8 cellular contexts compared by ENCODE assay signal in genomic region chr10:131928248-131929095, GRCh38. TPM values are rescaled to one million over a fixed set of nuclear protein-coding genes. Genes with fewer than 3 reads are reported as not detected.
DNase-seq lines count a peak whose midpoint lies in the region; ATAC-seq and TF ChIP-seq lines count a peak whose summit lies in the region.

No MANE protein-coding gene starts in this region.

- peak overlapping the region; percentile 46 to 60 for H3K27ac ChIP-seq in right atrium auricular region
- no peak overlapping the region for H3K27ac ChIP-seq in coronary artery

- peak; percentile 88 for ATAC-seq in GM19023 (IDR thresholded peaks at IDR 0.05; ENCODE audit: unreplicated experiment)
- peak; percentile 91 for ATAC-seq in HG02885 (IDR thresholded peaks at IDR 0.05; ENCODE audit: poor library complexity, unreplicated experiment)
- ATAC-seq in activated B cell treated with CpG ODN at 0.5 μM for 24 hours (ENCODE audit: low read depth): peak; percentile 87

- no peaks in the 10 kb centered on the region for H3K27me3 Mint-ChIP-seq in activated B cell treated with CpG ODN at 0.5 μM for 24 hours
- no peaks in the 10 kb centered on the region for H3K27me3 Mint-ChIP-seq in type B pancreatic cell

- POLR2A ChIA-PET in activated B cell treated with CpG ODN at 0.5 μM for 24 hours (lab: Charles Lee): interaction anchor here (0.9 kb wide), 1 partner anchor 29 kb away, joined by 3 read pairs; no protein-coding TSS in a partner anchor

- peaks cover 58% of the 10 kb centered on the region for H3K4me1 Mint-ChIP-seq in activated B cell treated with CpG ODN at 0.5 μM for 24 hours
- peaks cover 32% of the 10 kb centered on the region for H3K4me1 Mint-ChIP-seq in type B pancreatic cell (ENCODE audit: unreplicated experiment)

- H3K9me3 Mint-ChIP-seq in activated B cell treated with CpG ODN at 0.5 μM for 24 hours: peaks cover 5% of the 10 kb centered on the region
- no peaks in the 10 kb centered on the region for H3K9me3 Mint-ChIP-seq in type B pancreatic cell

- intact Hi-C loops in activated B cell treated with CpG ODN at 0.5 μM for 24 hours (cut with micrococcal nuclease): no loop called here

- DNase-seq in activated B cell treated with CpG ODN at 0.5 μM for 24 hours: no peak
- no peak for DNase-seq in right atrium auricular region (ENCODE audit: low spot score)
- DNase-seq in type B pancreatic cell (ENCODE audit: extremely low spot score, unreplicated experiment): no peak
- DNase-seq in inferior parietal cortex (ENCODE audit: extremely low spot score): no peak
- no peak for DNase-seq in LoVo (ENCODE audit: low spot score)
- DNase-seq in coronary artery (ENCODE audit: low spot score): no peak

- H3K27me3 ChIP-seq in right atrium auricular region: no peaks in the 10 kb centered on the region

- H3K4me3 Mint-ChIP-seq in activated B cell treated with CpG ODN at 0.5 μM for 24 hours: peak overlapping the region; percentile 74
- no peak overlapping the region for H3K4me3 Mint-ChIP-seq in type B pancreatic cell

- H3K36me3 Mint-ChIP-seq in activated B cell treated with CpG ODN at 0.5 μM for 24 hours (ENCODE audit: low read depth) (peaks cover 29% of the 10 kb centered on the region), type B pancreatic cell (peaks cover 19% of the 10 kb centered on the region)

- H3K4me1 ChIP-seq in right atrium auricular region: peaks cover 0 to 67% of the 10 kb centered on the region in 2 donors

- no peaks in the 10 kb centered on the region for H3K36me3 ChIP-seq in right atrium auricular region

- TF ChIP-seq CTCF in activated B cell treated with CpG ODN at 0.5 μM for 24 hours (IDR thresholded peaks at IDR 0.05) (no peak), right atrium auricular region (IDR thresholded peaks at IDR 0.05) (no peak), type B pancreatic cell (conservative IDR thresholded peaks at IDR 0.05) (no peak), coronary artery (IDR thresholded peaks at IDR 0.05) (no peak)

- H3K9me3 ChIP-seq in right atrium auricular region: peaks cover 5 to 11% of the 10 kb centered on the region in 2 donors

- H3K4me3 ChIP-seq in right atrium auricular region (no peak overlapping the region), coronary artery (no peak overlapping the region)

- peak overlapping the region; percentile 88 for H3K27ac Mint-ChIP-seq in activated B cell treated with CpG ODN at 0.5 μM for 24 hours
- peak overlapping the region; percentile 73 for H3K27ac Mint-ChIP-seq in type B pancreatic cell

- CTCF ChIA-PET in activated B cell treated with CpG ODN at 0.5 μM for 24 hours (lab: Charles Lee): interaction anchor here (1.0 kb wide), 1 partner anchor 43 kb away, joined by 3 read pairs; no protein-coding TSS in a partner anchor

RNA-seq across cellular contexts. Expression of gene PPP2R2D, which starts 27.7 kb away (rescaled TPM):
- 28.0 and 32.7 TPM in 2 replicates for total RNA-seq in activated B cell treated with CpG ODN at 0.5 μM for 24 hours
- 10 to 100 TPM; 23.8 to 30.6 TPM for total RNA-seq in right atrium auricular region
- total RNA-seq in type B pancreatic cell (ENCODE audit: low replicate concordance): 36.6 and 38.1 TPM in 2 replicates

RNA-seq across cellular contexts. Expression of gene BNIP3, which starts 53.3 kb away (rescaled TPM):
- total RNA-seq in activated B cell treated with CpG ODN at 0.5 μM for 24 hours: 9.9 and 10.6 TPM in 2 replicates
- 100 to 1,000 TPM; 187 to 189 TPM for total RNA-seq in right atrium auricular region
- 24.2 and 30.2 TPM in 2 replicates for total RNA-seq in type B pancreatic cell (ENCODE audit: low replicate concordance)

Comparison
In these comparisons a context has a peak if more than half of its experiments do, and no peak if none do; other contexts are left out.
1. H3K27ac ChIP-seq: peak in right atrium auricular region (2 of 2); none in coronary artery (0 of 2).
2. Peak in every context shown above with its lines, with median percentiles within 50 percentile points of each other: ATAC-seq.